ENCODE assay signal across 8 cellular contexts in genomic region chr11:10304495-10305261, GRCh38. TPM values are rescaled to one million over a fixed set of nuclear protein-coding genes. Genes with fewer than 3 reads are reported as not detected.
DNase-seq lines count a peak whose midpoint lies in the region; ATAC-seq and TF ChIP-seq lines count a peak whose summit lies in the region.

Gene ADM, plus strand, starts transcription at chr11:10305073. Its CDS starts 628 bp downstream, at chr11:10305701.

- H3K79me2 ChIP-seq in SK-N-SH (ENCODE audit: insufficient read depth): peaks cover 23% of the 10 kb centered on the region; the same call in 1 of the 2 replicates

- peak within 1 kb of the TSS; percentile 75 for H3K9ac ChIP-seq in SK-N-SH

- peaks cover 62% of the 10 kb centered on the region for H3K4me1 Mint-ChIP-seq in central memory CD8-positive, alpha-beta T cell

- DNase-seq in EL (peak; percentile 97), HuH-7 (ENCODE audit: low spot score) (peak; percentile 93), SK-N-SH (peak; percentile 94), iPS-NIHi7 (ENCODE audit: extremely low spot score) (peak; percentile 80), gastrocnemius medialis (peak; percentile 78 to 88)
- DNase-seq in central memory CD8-positive, alpha-beta T cell (ENCODE audit: low spot score in 2 of 2): no peak

- peak in 1 of 2 experiments; percentile 20; a peak in 1 of 4 replicates for TF ChIP-seq EP300 in SK-N-SH (IDR thresholded peaks at IDR 0.05; ENCODE audit: borderline replicate concordance in 1 of 2, low read depth in 1 of 2, low read length in 1 of 2)

- H3K9me2 ChIP-seq in SK-N-SH: no peaks in the 10 kb centered on the region

- peaks cover 10% of the 10 kb centered on the region; the same call in 1 of the 2 replicates for H4K20me1 ChIP-seq in SK-N-SH (ENCODE audit: insufficient read depth)

- no peaks in the 10 kb centered on the region for H3K9me3 Mint-ChIP-seq in central memory CD8-positive, alpha-beta T cell

- WGBS in SK-N-SH (ENCODE audit: low lambda C conversion rate): 6% methylated on average over 29 of the region's 48 CpGs

- peak within 1 kb of the TSS; percentile 98 for H3K4me2 ChIP-seq in SK-N-SH

- peak within 1 kb of the TSS; percentile 73; the same call in 1 of the 2 replicates for H2AFZ ChIP-seq in SK-N-SH (ENCODE audit: low read depth)

- H3K27me3 ChIP-seq in SK-N-SH (ENCODE audit: insufficient read depth): no peaks in the 10 kb centered on the region
- peaks cover 0 to 5% (median 0%) of the 10 kb centered on the region in 3 donors for H3K27me3 ChIP-seq in gastrocnemius medialis

- peak within 1 kb of the TSS; percentile 66 to 87 for H3K4me3 ChIP-seq in SK-N-SH (ENCODE audit: low read depth in 2 of 2, low read length in 1 of 2)
- peak within 1 kb of the TSS; percentile 77 to 92 (median 88) for H3K4me3 ChIP-seq in gastrocnemius medialis

- H3K27ac Mint-ChIP-seq in central memory CD8-positive, alpha-beta T cell (ENCODE audit: low read depth): peak within 1 kb of the TSS; percentile 89

- H3K4me3 Mint-ChIP-seq in central memory CD8-positive, alpha-beta T cell: peak within 1 kb of the TSS; percentile 96

- peak; percentile 34 for TF ChIP-seq RAD21 in SK-N-SH (IDR thresholded peaks at IDR 0.05; ENCODE audit: low read length)

- TF ChIP-seq POLR2A in gastrocnemius medialis (IDR thresholded peaks at IDR 0.05): peak; percentile 93 to 97

- H3K27me3 Mint-ChIP-seq in central memory CD8-positive, alpha-beta T cell: peaks cover 47% of the 10 kb centered on the region

- peaks cover 30% of the 10 kb centered on the region for H3F3A ChIP-seq in SK-N-SH (replicated peaks; ENCODE audit: insufficient read depth)

- CTCF ChIA-PET in SK-N-SH (lab: Yijun Ruan, JAX): interaction anchor here (0.6 to 9.2 kb wide), 45 partner anchors 9 to 992 kb away, joined by 3 to 104 read pairs (median 3); partner anchors contain the start of gene RNF141

- H3K9me3 ChIP-seq in SK-N-SH: no peaks in the 10 kb centered on the region
- H3K9me3 ChIP-seq in gastrocnemius medialis: no peaks in the 10 kb centered on the region

- POLR2A ChIA-PET in SK-N-SH (lab: Yijun Ruan, JAX): interaction anchor here (0.6 to 4.0 kb wide), 18 partner anchors 8 to 844 kb away, joined by 3 to 24 read pairs (median 4); partner anchors contain the start of genes SBF2 and ZNF143

- H3K36me3 ChIP-seq in SK-N-SH (replicated peaks in 1 of 2; ENCODE audit: control insufficient read depth in 1 of 2, insufficient read depth in 2 of 2, low read length in 1 of 2): peaks cover 0 to 5% of the 10 kb centered on the region in 2 experiments
- H3K36me3 ChIP-seq in gastrocnemius medialis: no peaks in the 10 kb centered on the region

- ATAC-seq in central memory CD8-positive, alpha-beta T cell (replicated peaks; ENCODE audit: extremely low read depth, poor library complexity, severe bottlenecking): no peak
- ATAC-seq in gastrocnemius medialis (peak; percentile 17 to 18), GM21390 (IDR thresholded peaks at IDR 0.05; ENCODE audit: unreplicated experiment) (no peak), HG03280 (IDR thresholded peaks at IDR 0.05; ENCODE audit: unreplicated experiment) (no peak)

- peak within 1 kb of the TSS; percentile 66 to 93 for H3K27ac ChIP-seq in SK-N-SH (ENCODE audit: low read depth in 2 of 2, low read length in 1 of 2)
- peak within 1 kb of the TSS; percentile 85 to 93 (median 89) for H3K27ac ChIP-seq in gastrocnemius medialis

- peaks cover 12% of the 10 kb centered on the region for H3K36me3 Mint-ChIP-seq in central memory CD8-positive, alpha-beta T cell (ENCODE audit: insufficient read depth)

- intact Hi-C loops in gastrocnemius medialis (cut with DNase I; ENCODE audit: low total_unique reads): loop anchor here (5.0 to 10.0 kb wide), 7 partner anchors 63 to 690 kb away; no protein-coding TSS in a partner anchor

- H3K4me1 ChIP-seq in SK-N-SH (ENCODE audit: control insufficient read depth in 1 of 2, insufficient read depth in 2 of 2, low read depth in 1 of 2, low read length in 1 of 2) (peaks cover 7 to 44% of the 10 kb centered on the region in 2 experiments), gastrocnemius medialis (peaks cover 35 to 54% of the 10 kb centered on the region in 2 donors)

- peak; percentile 78 for TF ChIP-seq CTCF in SK-N-SH (IDR thresholded peaks at IDR 0.05)
- TF ChIP-seq CTCF in gastrocnemius medialis (IDR thresholded peaks at IDR 0.05 in 4 of 5, conservative IDR thresholded peaks at IDR 0.05 in 1 of 5): peak; percentile 59 to 85 (median 82)

- in situ Hi-C loops in gastrocnemius medialis (cut with MboI; ENCODE audit: low sequenced_read_pairs in 4 of 4): loop anchor here (5.0 to 25.0 kb wide), 6 partner anchors 92 to 542 kb away; no protein-coding TSS in a partner anchor

TF ChIP-seq in SK-N-SH, 30 proteins besides CTCF, POLR2A, EP300 and RAD21:
- 0 out of 2 replicates have a peak, but pooled peaks have one; percentile 25 for TF ChIP-seq SIN3A (IDR thresholded peaks at IDR 0.05; ENCODE audit: borderline replicate concordance, low read depth, low read length)
- TF ChIP-seq ZBTB33 (IDR thresholded peaks at IDR 0.05; ENCODE audit: borderline replicate concordance, low read depth): no peak
- TF ChIP-seq MAX (IDR thresholded peaks at IDR 0.05; ENCODE audit: low read depth): peak; percentile 48; the same call in 1 of the 2 replicates
- 0 out of 2 replicates have a peak, but pooled peaks have one; percentile 2 for TF ChIP-seq NFIC (IDR thresholded peaks at IDR 0.05; ENCODE audit: borderline replicate concordance)
- TF ChIP-seq CHD2 (IDR thresholded peaks at IDR 0.05; ENCODE audit: low read length, partially characterized antibody): peak; percentile 63
- peak; percentile 99 for TF ChIP-seq POLR2AphosphoS5 (IDR thresholded peaks at IDR 0.05; ENCODE audit: low read depth, low read length)
- no peak for TF ChIP-seq GATA2 (CRISPR knock-in tag; IDR thresholded peaks at IDR 0.05)
- TF ChIP-seq TCF12 (IDR thresholded peaks at IDR 0.05): peak; percentile 26; the same call in 1 of the 2 replicates
- TF ChIP-seq PBX3 (IDR thresholded peaks at IDR 0.05): no peak; the same call in 1 of the 2 replicates
- peak; percentile 73; the same call in 1 of the 2 replicates for TF ChIP-seq REST (IDR thresholded peaks at IDR 0.05; ENCODE audit: low read depth, low read length)
- peak; percentile 97 for TF ChIP-seq TAF1 (IDR thresholded peaks at IDR 0.05; ENCODE audit: borderline replicate concordance, low read depth, low read length)
- TF ChIP-seq ELF1 (IDR thresholded peaks at IDR 0.05): 0 out of 2 replicates have a peak, but pooled peaks have one; percentile 19

RNA-seq across cellular contexts. Expression of gene ADM, which starts in this region (rescaled TPM):
- 35.4 and 50.6 TPM in 2 replicates for polyA plus RNA-seq in SK-N-SH (2012; rRNA removed)
- polyA plus RNA-seq in SK-N-SH (2012; cell fraction: cytosol; rRNA removed): 26.5 and 32.6 TPM in 2 replicates
- polyA plus RNA-seq in SK-N-SH (2012; cell fraction: nucleus; rRNA removed): 75.7 and 120 TPM in 2 replicates
- total RNA-seq in gastrocnemius medialis: 100 to 1,000 TPM in 1 of 4 donors, 10 to 100 TPM in 3; 40.4 to 194 (median 57.7) TPM

Comparison
In these comparisons a context has a peak if more than half of its experiments do, and no peak if none do; other contexts are left out.
1. DNase-seq: peak in EL (single experiment), HuH-7 (single experiment), SK-N-SH (single experiment), iPS-NIHi7 (single experiment) and gastrocnemius medialis (2 of 2); none in central memory CD8-positive, alpha-beta T cell (0 of 2).
2. ATAC-seq: peak in gastrocnemius medialis (2 of 2); none in central memory CD8-positive, alpha-beta T cell (single experiment), GM21390 (single experiment) and HG03280 (single experiment).